In the genomic region with DNA sequence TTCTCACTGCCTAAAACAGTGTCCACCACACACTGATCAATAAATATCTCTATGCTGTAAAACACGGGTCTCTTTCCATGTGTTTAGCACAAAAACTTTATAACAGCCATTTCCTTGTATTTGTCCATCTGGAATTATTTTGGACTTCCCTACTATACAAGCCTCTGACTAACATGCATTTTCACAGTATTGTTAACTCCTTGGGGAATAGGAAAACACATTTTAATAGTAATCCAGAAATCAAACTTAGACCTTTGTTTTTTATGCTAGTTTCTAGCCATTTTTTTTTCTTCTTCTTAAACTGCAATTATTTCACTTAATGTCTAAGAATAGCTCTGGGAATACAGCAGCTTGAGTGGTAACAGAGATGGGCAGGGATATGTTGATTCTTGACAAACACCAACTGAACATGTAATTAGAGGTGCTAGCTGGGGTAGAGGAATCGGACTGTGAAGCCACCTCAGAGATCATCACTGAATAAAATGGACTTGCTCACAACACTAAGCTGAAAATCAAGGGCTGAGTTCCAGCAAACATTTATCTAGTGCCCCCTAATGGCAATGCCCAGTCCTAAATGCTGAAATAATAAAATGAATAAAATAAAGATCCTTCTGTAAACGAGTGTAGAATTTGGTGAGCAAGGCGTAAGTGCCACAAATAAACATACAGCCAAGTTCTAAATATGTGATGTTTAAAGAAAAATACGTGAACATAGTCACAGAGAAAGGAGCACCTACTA, we compare ENCODE assay signal across 9 cellular contexts.
DNase-seq lines count a peak whose midpoint lies in the region; ATAC-seq and TF ChIP-seq lines count a peak whose summit lies in the region.
"Had no signal": no experiment of that assay in that cellular context is flagged by ENCODE, and none has a peak within 500 bp of the region (broad histone marks: within the 10 kb centered on the region; RNA-seq: fewer than 3 reads in every experiment).

No MANE protein-coding gene starts in this region.

- H3K27me3 Mint-ChIP-seq in MCF 10A (ENCODE audit: insufficient read depth, unreplicated experiment), result no peaks in the 10 kb centered on the region

- peak; percentile 81 for DNase-seq in MCF 10A (ENCODE audit: unreplicated experiment)
- DNase-seq in breast epithelium (ENCODE audit: low spot score in 2 of 2), result no peak
- peak; percentile 48 for DNase-seq in RKO (ENCODE audit: low spot score)
- DNase-seq in globus pallidus (ENCODE audit: low spot score), result peak; percentile 81
- peak in 1 of 2 donors; percentile 9 for DNase-seq in thyroid gland
- no peak for DNase-seq in T-helper 9 cell
- no peak for DNase-seq in activated CD4-positive, alpha-beta T cell treated with anti-CD3 and anti-CD28 coated beads for 1 hour

- H3K9me3 ChIP-seq in breast epithelium (no peaks in the 10 kb centered on the region), thyroid gland (no peaks in the 10 kb centered on the region)
- H3K9me3 ChIP-seq: prostate gland had no signal

- POLR2A ChIA-PET in MCF 10A (lab: Yijun Ruan, JAX), result interaction anchor here (0.9 to 2.3 kb wide), 4 partner anchors 145 to 168 kb away, joined by 3 to 7 read pairs (median 3); no protein-coding TSS in a partner anchor

- H3K4me3 ChIP-seq in breast epithelium, result no peak overlapping the region
- no peak overlapping the region for H3K4me3 ChIP-seq in thyroid gland (replicated peaks in 1 of 3)
- H3K4me3 ChIP-seq: prostate gland had no signal

- TF ChIP-seq CTCF in MCF 10A (IDR thresholded peaks at IDR 0.05; ENCODE audit: unreplicated experiment) (peak; percentile 58), breast epithelium (IDR thresholded peaks at IDR 0.05) (peak in 1 of 3 donors; percentile 24), thyroid gland (IDR thresholded peaks at IDR 0.05) (peak in 5 of 6 experiments; percentile 14 to 64 (median 54))

- H3K4me3 Mint-ChIP-seq in MCF 10A (ENCODE audit: unreplicated experiment), result no peak overlapping the region

- TSS peak; percentile 92 for BruUV-seq in MCF 10A (replicated peaks; lab: Mats Ljungman, UMichigan)

- WGBS in thyroid gland, 2 donors, result 35 to 36% methylated on average over 5 of the region's 5 CpGs

- H3K27me3 ChIP-seq in breast epithelium (peaks cover 0 to 3% of the 10 kb centered on the region in 2 donors), thyroid gland (no peaks in the 10 kb centered on the region)

- H3K36me3 Mint-ChIP-seq in MCF 10A (ENCODE audit: insufficient read depth, unreplicated experiment), result no peaks in the 10 kb centered on the region

- intact Hi-C loops in MCF 10A (cut with micrococcal nuclease) (loop anchor here (1.0 to 2.0 kb wide), 3 partner anchors 170 to 621 kb away; no protein-coding TSS in a partner anchor), breast epithelium (cut with DNase I; ENCODE audit: low total_unique reads) (no loop called here), thyroid gland (cut with DNase I) (loop anchor here (5.0 kb wide), 1 partner anchor 169 kb away; no protein-coding TSS in a partner anchor)

- no peak for ATAC-seq in GM21360 (IDR thresholded peaks at IDR 0.05; ENCODE audit: unreplicated experiment)

- H3K9me3 Mint-ChIP-seq in MCF 10A (ENCODE audit: unreplicated experiment), result no peaks in the 10 kb centered on the region

- CTCF ChIA-PET in MCF 10A (lab: Yijun Ruan, JAX), result interaction anchor here (0.6 to 3.7 kb wide), 38 partner anchors 12 to 622 kb away, joined by 3 to 24 read pairs (median 4); no protein-coding TSS in a partner anchor

- peaks cover 19% of the 10 kb centered on the region for H3K4me1 Mint-ChIP-seq in MCF 10A (ENCODE audit: insufficient read depth, unreplicated experiment)

- H3K4me1 ChIP-seq in breast epithelium (no peaks in the 10 kb centered on the region), thyroid gland (peaks cover 0 to 7% of the 10 kb centered on the region in 2 donors)
- H3K4me1 ChIP-seq: prostate gland had no signal

- H3K27ac ChIP-seq in breast epithelium (no peak overlapping the region), thyroid gland (no peak overlapping the region)
- H3K27ac ChIP-seq: prostate gland had no signal

- no peak for TF ChIP-seq POLR2A in breast epithelium (IDR thresholded peaks at IDR 0.05)
- TF ChIP-seq POLR2A in thyroid gland (IDR thresholded peaks at IDR 0.05), result no peak

- H3K36me3 ChIP-seq in breast epithelium (no peaks in the 10 kb centered on the region), thyroid gland (no peaks in the 10 kb centered on the region)
- H3K36me3 ChIP-seq: prostate gland had no signal

- peak overlapping the region; percentile 12 for H3K27ac Mint-ChIP-seq in MCF 10A (ENCODE audit: low read depth, unreplicated experiment)

Comparison
In these comparisons a context has a peak if more than half of its experiments do, and no peak if none do; other contexts are left out.
1. DNase-seq: peak in MCF 10A (single experiment), RKO (single experiment) and globus pallidus (single experiment); none in breast epithelium (0 of 2), T-helper 9 cell (single experiment) and activated CD4-positive, alpha-beta T cell treated with anti-CD3 and anti-CD28 coated beads for 1 hour (single experiment).